ENCODE assay signal across 8 cellular contexts in genomic region chr11:61293869-61294716, GRCh38. TPM values are rescaled to one million over a fixed set of nuclear protein-coding genes. Genes with fewer than 3 reads are reported as not detected.
A peak's percentile ranks its signal among the peaks of the same experiment; 100 is the strongest.
DNase-seq lines count a peak whose midpoint lies in the region; TF ChIP-seq lines count a peak whose summit lies in the region.

No MANE protein-coding gene starts in this region.

- TF ChIP-seq CTCF in HFF-Myc (IDR thresholded peaks at IDR 0.05; ENCODE audit: low read depth, low read length, missing control alignments) (no peak), fibroblast of lung (conservative IDR thresholded peaks at IDR 0.05 in 1 of 2, IDR thresholded peaks at IDR 0.05 in 1 of 2; ENCODE audit: low read depth in 1 of 2, low read length in 2 of 2) (no peak), neural crest cell (conservative IDR thresholded peaks at IDR 0.05) (no peak), tibial artery (IDR thresholded peaks at IDR 0.05) (no peak)

- intact Hi-C loops in tibial artery (cut with DNase I; ENCODE audit: low total_unique reads) = no loop called here

- no peaks in the 10 kb centered on the region for H3K9me3 Mint-ChIP-seq in neural crest cell

- H4K20me1 ChIP-seq in fibroblast of lung (ENCODE audit: control insufficient read depth, extremely low read depth, insufficient read depth, low read length) = no peaks in the 10 kb centered on the region

- H3K4me3 ChIP-seq in HFF-Myc (replicated peaks; ENCODE audit: low read depth, low read length) = peak overlapping the region; percentile 70
- peak overlapping the region; percentile 48 to 69 (median 54) for H3K4me3 ChIP-seq in fibroblast of lung (replicated peaks in 1 of 4; ENCODE audit: control extremely low read depth in 1 of 4, insufficient read depth in 1 of 4, low read depth in 3 of 4, low read length in 4 of 4)
- peak overlapping the region; percentile 49 to 68 for H3K4me3 ChIP-seq in tibial artery

- no peaks in the 10 kb centered on the region for H3K79me2 ChIP-seq in fibroblast of lung (ENCODE audit: control insufficient read depth, insufficient read depth, low read length)

- H3K4me1 ChIP-seq in fibroblast of lung (ENCODE audit: control insufficient read depth, extremely low read depth, insufficient read depth, low read length) (peaks cover 30% of the 10 kb centered on the region), tibial artery (peaks cover 0 to 42% (median 34%) of the 10 kb centered on the region in 4 donors)

- H3K27ac ChIP-seq in fibroblast of lung (ENCODE audit: insufficient read depth, low read length) = peak overlapping the region; percentile 32
- H3K27ac ChIP-seq in tibial artery = peak overlapping the region; percentile 14 to 36

- peak overlapping the region; percentile 59 for H2AFZ ChIP-seq in fibroblast of lung (ENCODE audit: low read length)

- H3K4me1 Mint-ChIP-seq in neural crest cell = peaks cover 44% of the 10 kb centered on the region

- DNase-seq in NCI-H1417 (lab: John Stamatoyannopoulos, UW) = peak in 2 of 3 experiments; percentile 78 to 86
- no peak for DNase-seq in NCI-H1417 treated with DMSO at 0.1 percent for 48 hours (lab: John Stamatoyannopoulos, UW)
- no peak for DNase-seq in HFF-Myc (ENCODE audit: extremely low read depth, low read depth)
- DNase-seq in NAMALWA (ENCODE audit: low spot score) = peak; percentile 60
- DNase-seq in activated CD8-positive, alpha-beta memory T cell treated with anti-CD3 and anti-CD28 coated beads for 48 hours (ENCODE audit: low read depth in 2 of 3, low spot score in 2 of 3) = peak; percentile 31 to 58 (median 39)
- DNase-seq in fibroblast of lung (ENCODE audit: low read depth in 2 of 2) = peak; percentile 35 to 42
- DNase-seq in neural crest cell (ENCODE audit: low read depth, low spot score) = peak; percentile 29
- peak; percentile 43 to 77 for DNase-seq in tibial artery

- H3K27me3 ChIP-seq in fibroblast of lung (ENCODE audit: control insufficient read depth, insufficient read depth, low read length) (no peaks in the 10 kb centered on the region), tibial artery (peaks cover 0 to 16% of the 10 kb centered on the region in 2 donors)

- peak overlapping the region; percentile 95 for H3K4me3 Mint-ChIP-seq in neural crest cell

- H3K36me3 ChIP-seq in fibroblast of lung (ENCODE audit: control insufficient read depth, insufficient read depth, low read length) (peaks cover 2% of the 10 kb centered on the region), tibial artery (peaks cover 0 to 10% (median 2%) of the 10 kb centered on the region in 3 donors)

- peak overlapping the region; percentile 83 for H3K27ac Mint-ChIP-seq in neural crest cell (ENCODE audit: unreplicated experiment)

- H3K36me3 Mint-ChIP-seq in neural crest cell (ENCODE audit: low read depth) = peaks cover 17% of the 10 kb centered on the region

- H3K9ac ChIP-seq in fibroblast of lung (ENCODE audit: insufficient read depth, low read length) = peak overlapping the region; percentile 62

- H3K9me3 ChIP-seq in fibroblast of lung (ENCODE audit: control insufficient read depth, insufficient read depth, low read depth, low read length) = no peaks in the 10 kb centered on the region
- no peaks in the 10 kb centered on the region for H3K9me3 ChIP-seq in tibial artery

- peaks cover 7% of the 10 kb centered on the region for H3K27me3 Mint-ChIP-seq in neural crest cell (ENCODE audit: low read depth)

- H3K4me2 ChIP-seq in fibroblast of lung (ENCODE audit: extremely low read depth, insufficient read depth, low read length) = peak overlapping the region; percentile 97

RNA-seq across cellular contexts. Expression of gene VWCE, which starts 1.0 kb away (rescaled TPM):
- total RNA-seq in fibroblast of lung (1.5 and 1.7 TPM in 2 replicates), neural crest cell (42.0 and 42.1 TPM in 2 replicates)
- 0.30 and 0.68 TPM in 2 replicates for polyA plus RNA-seq in fibroblast of lung
- 0.66 and 0.90 TPM in 2 replicates for polyA plus RNA-seq in fibroblast of lung (2012)
- 0.59 and 5.1 TPM in 2 replicates for polyA minus RNA-seq in fibroblast of lung (ENCODE audit: low replicate concordance)

RNA-seq across cellular contexts. Expression of gene DDB1, which starts 38.8 kb away (rescaled TPM):
- 241 and 282 TPM in 2 replicates for total RNA-seq in fibroblast of lung
- 289 and 298 TPM in 2 replicates for polyA plus RNA-seq in fibroblast of lung
- 180 and 182 TPM in 2 replicates for polyA plus RNA-seq in fibroblast of lung (2012)
- 389 and 438 TPM in 2 replicates for polyA minus RNA-seq in fibroblast of lung (ENCODE audit: low replicate concordance)
- total RNA-seq in neural crest cell = 315 and 329 TPM in 2 replicates

RNA-seq across cellular contexts. Expression of gene TKFC, which starts 38.9 kb away (rescaled TPM):
- total RNA-seq in fibroblast of lung (15.9 and 27.1 TPM in 2 replicates), neural crest cell (46.9 and 53.9 TPM in 2 replicates)
- 11.5 and 15.9 TPM in 2 replicates for polyA plus RNA-seq in fibroblast of lung
- polyA plus RNA-seq in fibroblast of lung (2012) = 20.4 and 23.8 TPM in 2 replicates
- 26.2 and 48.0 TPM in 2 replicates for polyA minus RNA-seq in fibroblast of lung (ENCODE audit: low replicate concordance)

RNA-seq across cellular contexts. Expression of gene PGA5, which starts 53.1 kb away (rescaled TPM):
- total RNA-seq in fibroblast of lung (3.3 TPM in 1 of 2 replicates, not detected in the other), neural crest cell (not detected in 2 replicates)
- 0.18 and 1.3 TPM in 2 replicates for polyA plus RNA-seq in fibroblast of lung
- polyA plus RNA-seq in fibroblast of lung (2012) = 0.71 and 1.7 TPM in 2 replicates
- polyA minus RNA-seq in fibroblast of lung (ENCODE audit: low replicate concordance) = 2.6 TPM in 1 of 2 replicates, not detected in the other

Comparison
In these comparisons a context has a peak if more than half of its experiments do, and no peak if none do; other contexts are left out.
1. DNase-seq: peak in NCI-H1417 (2 of 3), NAMALWA (single experiment), activated CD8-positive, alpha-beta memory T cell treated with anti-CD3 and anti-CD28 coated beads for 48 hours (3 of 3), fibroblast of lung (2 of 2), neural crest cell (single experiment) and tibial artery (2 of 2); none in NCI-H1417 treated with DMSO at 0.1 percent for 48 hours (single experiment) and HFF-Myc (single experiment).
2. RNA of gene VWCE, which starts 1.0 kb away (total RNA-seq): 42.0 to 42.1 TPM in neural crest cell; 1.5 to 1.7 TPM in fibroblast of lung; every median in the first group is over 10 times any median in the second.
3. Peak in every context shown above with its lines, with median percentiles within 50 percentile points of each other: H3K4me3 ChIP-seq.